Comparison of ENCODE assay signal across 32 cellular contexts in the genomic region with DNA sequence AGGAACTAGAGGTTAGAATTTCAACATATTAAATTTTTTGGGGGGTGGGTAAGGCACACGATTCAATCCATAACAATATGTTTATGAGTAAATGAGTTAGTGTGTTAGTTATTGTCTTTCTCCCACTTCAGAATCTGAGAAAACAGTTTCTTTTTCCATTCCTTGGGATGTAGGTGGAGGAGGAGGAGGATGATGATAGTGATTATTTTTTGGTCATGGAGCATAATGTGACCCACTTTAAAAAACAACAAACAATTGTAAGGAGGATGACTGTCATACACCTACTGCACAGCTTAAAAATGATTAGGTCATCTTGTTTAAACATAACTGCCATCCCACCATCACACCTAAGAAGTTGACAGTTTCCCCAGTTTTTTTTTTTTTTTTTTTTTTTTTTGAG.
DNase-seq lines count a peak whose midpoint lies in the region; ATAC-seq, FAIRE-seq and TF ChIP-seq lines count a peak whose summit lies in the region.
"Had no signal": no experiment of that assay in that cellular context is flagged by ENCODE, and none has a peak within 500 bp of the region (broad histone marks: within the 10 kb centered on the region; RNA-seq: fewer than 3 reads in every experiment).

No MANE protein-coding gene starts in this region.

- H3K27ac ChIP-seq in A549 (no peak overlapping the region), HEK293 (ENCODE audit: extremely low read depth, low read depth, low read length) (no peak overlapping the region), OCI-LY7 (ENCODE audit: low read depth, low read length, poor library complexity, severe bottlenecking) (peak overlapping the region; percentile 65)
- H3K27ac ChIP-seq: 22Rv1; BLaER1; BLaER1 treated with 17β-estradiol and CSF1 and Interleukin-3, amounts not matched to agents 10 nM and 100 nM; C4-2B had no signal

- CTCF ChIA-PET in A549 (lab: Yijun Ruan, JAX) = no interaction called here
- CTCF ChIA-PET in HEK293 (lab: Yijun Ruan, JAX) = no interaction called here
- CTCF ChIA-PET in OCI-LY7 (lab: Charles Lee; ENCODE audit: unreplicated experiment) = no interaction called here

- intact Hi-C loops in OCI-LY7 (cut with micrococcal nuclease; ENCODE audit: unreplicated experiment) = no loop called here

- H3K79me2 ChIP-seq in OCI-LY7 (ENCODE audit: insufficient read depth, low read depth, low read length) = no peaks in the 10 kb centered on the region

- H3K4me1 ChIP-seq in A549 = no peaks in the 10 kb centered on the region
- H3K4me1 ChIP-seq in HEK293 (ENCODE audit: control insufficient read depth, insufficient read depth, low read length) = no peaks in the 10 kb centered on the region
- peaks cover 55% of the 10 kb centered on the region for H3K4me1 ChIP-seq in OCI-LY7 (ENCODE audit: insufficient read depth, low read length, poor library complexity, severe bottlenecking)
- H3K4me1 ChIP-seq: BE2C had no signal

- TF ChIP-seq RAD21 in A549 (conservative IDR thresholded peaks at IDR 0.05 in 1 of 2, IDR thresholded peaks at IDR 0.05 in 1 of 2) = no peak

- peak overlapping the region; percentile 57; the same call in 1 of the 2 replicates for H2AFZ ChIP-seq in OCI-LY7 (ENCODE audit: low read length)

- peak; percentile 7 for FAIRE-seq in A549 (lab: Jason Lieb, UNC)
- FAIRE-seq: A204.1, D721Med had no signal

- POLR2A ChIA-PET in A549 (lab: Yijun Ruan, JAX) = no interaction called here
- POLR2A ChIA-PET in HEK293 (lab: Yijun Ruan, JAX) = no interaction called here
- POLR2A ChIA-PET in OCI-LY7 (lab: Charles Lee) = interaction anchor here (0.6 to 0.7 kb wide), 2 partner anchors 56 to 354 kb away, joined by 3 read pairs; no protein-coding TSS in a partner anchor

- H3K36me3 ChIP-seq in HEK293 (ENCODE audit: control insufficient read depth in 2 of 2, insufficient read depth in 1 of 2, low read length in 2 of 2) (no peaks in the 10 kb centered on the region), OCI-LY7 (ENCODE audit: insufficient read depth, low read length) (no peaks in the 10 kb centered on the region)
- H3K36me3 ChIP-seq: BE2C; BLaER1; BLaER1 treated with 17β-estradiol and CSF1 and Interleukin-3, amounts not matched to agents 10 nM and 100 nM had no signal

- whole genome bisulfite sequencing in A549 (ENCODE audit: missing lambda C conversion rate) = 16% methylated on average over 1 of the region's 1 CpG

- no peak overlapping the region for H3K4me3 ChIP-seq in A549
- no peak overlapping the region for H3K4me3 ChIP-seq in HEK293 (ENCODE audit: low read depth, low read length)
- H3K4me3 ChIP-seq in OCI-LY7 (ENCODE audit: low read depth, low read length, poor library complexity, severe bottlenecking) = no peak overlapping the region
- H3K4me3 ChIP-seq: BLaER1; BLaER1 treated with 17β-estradiol and CSF1 and Interleukin-3, amounts not matched to agents 10 nM and 100 nM had no signal

- TF ChIP-seq CTCF in A549 (IDR thresholded peaks at IDR 0.05) (no peak), HEK293 (tag by site-specific recombination; IDR thresholded peaks at IDR 0.05) (no peak), OCI-LY7 (conservative IDR thresholded peaks at IDR 0.05; ENCODE audit: low read length) (no peak)

- TF ChIP-seq POLR2A in A549 (IDR thresholded peaks at IDR 0.05; ENCODE audit: low read length) = no peak

- no peak for ATAC-seq in A549
- ATAC-seq: CD8-positive, alpha-beta T cell had no signal

- TF ChIP-seq EP300 in A549 (IDR thresholded peaks at IDR 0.05) = no peak

- DNase-seq in A549 (ENCODE audit: low read depth in 1 of 2, low spot score in 1 of 2) = no peak
- no peak for DNase-seq in OCI-LY7 (ENCODE audit: low spot score)
- no peak for DNase-seq in hippocampal formation (lab: John Stamatoyannopoulos, UW)
- DNase-seq in LoVo (ENCODE audit: low spot score) = no peak
- no peak for DNase-seq in superior temporal gyrus (ENCODE audit: extremely low spot score)
- DNase-seq: 8988T; ACHN; AML-193; BE2C; C1 segment of cervical spinal cord; Caco-2; Calu3; CD4-positive, alpha-beta memory T cell; CD4-positive, alpha-beta T cell; CD4-positive, CD25-positive, alpha-beta regulatory T cell; CD8-positive, alpha-beta memory T cell; CD8-positive, alpha-beta T cell; COR-L47; DMS 273 treated with DMSO at 0.1 percent for 48 hours; DMS153; DMS53; DMS79; DMS79 treated with DMSO at 0.1 percent for 48 hours; DND-41; EL had no signal

- H4K20me1 ChIP-seq in OCI-LY7 (ENCODE audit: insufficient read depth, low read length) = no peaks in the 10 kb centered on the region
- H4K20me1 ChIP-seq: BLaER1; BLaER1 treated with 17β-estradiol and CSF1 and Interleukin-3, amounts not matched to agents 10 nM and 100 nM had no signal

- no TSS peak for BruUV-seq in OCI-LY7 (replicated peaks; lab: Mats Ljungman, UMichigan)

- H3K9me3 ChIP-seq in A549 = no peaks in the 10 kb centered on the region
- H3K9me3 ChIP-seq in HEK293 (ENCODE audit: control insufficient read depth, insufficient read depth, low read depth, low read length) = no peaks in the 10 kb centered on the region
- no peaks in the 10 kb centered on the region for H3K9me3 ChIP-seq in OCI-LY7 (ENCODE audit: low read length)
- H3K9me3 ChIP-seq: BE2C; BLaER1; BLaER1 treated with 17β-estradiol and CSF1 and Interleukin-3, amounts not matched to agents 10 nM and 100 nM; Caco-2 had no signal

- no peaks in the 10 kb centered on the region for H3K9me2 ChIP-seq in OCI-LY7 (ENCODE audit: insufficient read depth, low read length)

- H3K4me2 ChIP-seq in A549 (no peak overlapping the region), OCI-LY7 (ENCODE audit: low read length) (0 out of 2 replicates have a peak overlapping the region, but pooled peaks have one; percentile 59)
- H3K4me2 ChIP-seq: BLaER1; BLaER1 treated with 17β-estradiol and CSF1 and Interleukin-3, amounts not matched to agents 10 nM and 100 nM had no signal

TF ChIP-seq in A549, 52 proteins besides CTCF, POLR2A, EP300 and RAD21:
- TF ChIP-seq FOSL2 (IDR thresholded peaks at IDR 0.05) (no peak), FOSL2 (CRISPR knock-in tag; IDR thresholded peaks at IDR 0.05) (no peak), SREBF2 (IDR thresholded peaks at IDR 0.05) (no peak), HEYL (CRISPR knock-in tag; IDR thresholded peaks at IDR 0.05) (no peak), JUNB (IDR thresholded peaks at IDR 0.05) (no peak), BHLHE40 (IDR thresholded peaks at IDR 0.05; ENCODE audit: low read depth, low read length) (no peak)

TF ChIP-seq in HEK293, 187 proteins besides CTCF, POLR2A, EP300 and RAD21:
- TF ChIP-seq, protein P1, sequence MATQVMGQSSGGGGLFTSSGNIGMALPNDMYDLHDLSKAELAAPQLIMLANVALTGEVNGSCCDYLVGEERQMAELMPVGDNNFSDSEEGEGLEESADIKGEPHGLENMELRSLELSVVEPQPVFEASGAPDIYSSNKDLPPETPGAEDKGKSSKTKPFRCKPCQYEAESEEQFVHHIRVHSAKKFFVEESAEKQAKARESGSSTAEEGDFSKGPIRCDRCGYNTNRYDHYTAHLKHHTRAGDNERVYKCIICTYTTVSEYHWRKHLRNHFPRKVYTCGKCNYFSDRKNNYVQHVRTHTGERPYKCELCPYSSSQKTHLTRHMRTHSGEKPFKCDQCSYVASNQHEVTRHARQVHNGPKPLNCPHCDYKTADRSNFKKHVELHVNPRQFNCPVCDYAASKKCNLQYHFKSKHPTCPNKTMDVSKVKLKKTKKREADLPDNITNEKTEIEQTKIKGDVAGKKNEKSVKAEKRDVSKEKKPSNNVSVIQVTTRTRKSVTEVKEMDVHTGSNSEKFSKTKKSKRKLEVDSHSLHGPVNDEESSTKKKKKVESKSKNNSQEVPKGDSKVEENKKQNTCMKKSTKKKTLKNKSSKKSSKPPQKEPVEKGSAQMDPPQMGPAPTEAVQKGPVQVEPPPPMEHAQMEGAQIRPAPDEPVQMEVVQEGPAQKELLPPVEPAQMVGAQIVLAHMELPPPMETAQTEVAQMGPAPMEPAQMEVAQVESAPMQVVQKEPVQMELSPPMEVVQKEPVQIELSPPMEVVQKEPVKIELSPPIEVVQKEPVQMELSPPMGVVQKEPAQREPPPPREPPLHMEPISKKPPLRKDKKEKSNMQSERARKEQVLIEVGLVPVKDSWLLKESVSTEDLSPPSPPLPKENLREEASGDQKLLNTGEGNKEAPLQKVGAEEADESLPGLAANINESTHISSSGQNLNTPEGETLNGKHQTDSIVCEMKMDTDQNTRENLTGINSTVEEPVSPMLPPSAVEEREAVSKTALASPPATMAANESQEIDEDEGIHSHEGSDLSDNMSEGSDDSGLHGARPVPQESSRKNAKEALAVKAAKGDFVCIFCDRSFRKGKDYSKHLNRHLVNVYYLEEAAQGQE (tag by site-specific recombination; IDR thresholded peaks at IDR 0.05) = no peak
- TF ChIP-seq EGR2 (tag by site-specific recombination; IDR thresholded peaks at IDR 0.05; ENCODE audit: low read depth) = peak; percentile 84
- TF ChIP-seq MYNN (tag by site-specific recombination; IDR thresholded peaks at IDR 0.05; ENCODE audit: borderline replicate concordance) = no peak
- TF ChIP-seq ZFHX2 (tag by site-specific recombination; conservative IDR thresholded peaks at IDR 0.05) = peak; percentile 67
- TF ChIP-seq ZXDB (tag by site-specific recombination; IDR thresholded peaks at IDR 0.05) = no peak
- TF ChIP-seq ZNF23 (tag by site-specific recombination; IDR thresholded peaks at IDR 0.05; ENCODE audit: borderline replicate concordance) = no peak
- no peak for TF ChIP-seq ZNF324 (tag by site-specific recombination; IDR thresholded peaks at IDR 0.05)
TF ChIP-seq in HEK293: peak in this region for 2.
